In genomic region chr6:87700351-87700728, GRCh38 we compare ENCODE assay signal across 8 cellular contexts. TPM values are rescaled to one million over a fixed set of nuclear protein-coding genes. Genes with fewer than 3 reads are reported as not detected.
DNase-seq lines count a peak whose midpoint lies in the region; ATAC-seq and TF ChIP-seq lines count a peak whose summit lies in the region.

No MANE protein-coding gene starts in this region.

- no peak for DNase-seq in T-helper 2 cell treated with Interferon-gamma antibody and Interleukin-4, amounts not matched to agents 5 μg/mL and 100 μg/mL, for 36 hours (ENCODE audit: low spot score)
- DNase-seq in T-helper 2 cell (no peak), left lobe of liver (ENCODE audit: low spot score) (no peak), suprapubic skin (ENCODE audit: low spot score in 2 of 2) (no peak), NCI-H446 (lab: John Stamatoyannopoulos, UW) (no peak), NCI-H2107 treated with DMSO at 0.1 percent for 48 hours (lab: John Stamatoyannopoulos, UW; ENCODE audit: unreplicated experiment) (no peak), cortex of kidney (lab: John Stamatoyannopoulos, UW) (no peak)
- DNase-seq in activated naive CD8-positive, alpha-beta T cell treated with anti-CD3 and anti-CD28 coated beads, Interleukin-2, amount 50 U/mL, for 24 hours, result no peak

- no peaks in the 10 kb centered on the region for H3K36me3 ChIP-seq in suprapubic skin

- WGBS in suprapubic skin, result 13% methylated on average over 1 of the region's 1 CpG

- no peak for TF ChIP-seq EP300 in suprapubic skin (IDR thresholded peaks at IDR 0.05)

- H3K27me3 Mint-ChIP-seq in T-helper 2 cell treated with Interferon-gamma antibody and Interleukin-4, amounts not matched to agents 5 μg/mL and 100 μg/mL, for 36 hours (ENCODE audit: low read depth), result no peaks in the 10 kb centered on the region
- no peaks in the 10 kb centered on the region for H3K27me3 Mint-ChIP-seq in activated naive CD8-positive, alpha-beta T cell treated with anti-CD3 and anti-CD28 coated beads, Interleukin-2, amount 50 U/mL, for 24 hours

- H3K27ac Mint-ChIP-seq in T-helper 2 cell treated with Interferon-gamma antibody and Interleukin-4, amounts not matched to agents 5 μg/mL and 100 μg/mL, for 36 hours, result peak overlapping the region; percentile 89
- H3K27ac Mint-ChIP-seq in activated naive CD8-positive, alpha-beta T cell treated with anti-CD3 and anti-CD28 coated beads, Interleukin-2, amount 50 U/mL, for 24 hours, result peak overlapping the region; percentile 94

- H3K4me3 Mint-ChIP-seq in T-helper 2 cell treated with Interferon-gamma antibody and Interleukin-4, amounts not matched to agents 5 μg/mL and 100 μg/mL, for 36 hours, result peak overlapping the region; percentile 92
- peak overlapping the region; percentile 97 for H3K4me3 Mint-ChIP-seq in activated naive CD8-positive, alpha-beta T cell treated with anti-CD3 and anti-CD28 coated beads, Interleukin-2, amount 50 U/mL, for 24 hours

- peaks cover 39% of the 10 kb centered on the region for H3K4me1 Mint-ChIP-seq in T-helper 2 cell treated with Interferon-gamma antibody and Interleukin-4, amounts not matched to agents 5 μg/mL and 100 μg/mL, for 36 hours (ENCODE audit: low read depth)
- peaks cover 57% of the 10 kb centered on the region for H3K4me1 Mint-ChIP-seq in activated naive CD8-positive, alpha-beta T cell treated with anti-CD3 and anti-CD28 coated beads, Interleukin-2, amount 50 U/mL, for 24 hours

- TF ChIP-seq CTCF in suprapubic skin (IDR thresholded peaks at IDR 0.05), result no peak

- H3K9me3 Mint-ChIP-seq in T-helper 2 cell treated with Interferon-gamma antibody and Interleukin-4, amounts not matched to agents 5 μg/mL and 100 μg/mL, for 36 hours, result no peaks in the 10 kb centered on the region
- no peaks in the 10 kb centered on the region for H3K9me3 Mint-ChIP-seq in activated naive CD8-positive, alpha-beta T cell treated with anti-CD3 and anti-CD28 coated beads, Interleukin-2, amount 50 U/mL, for 24 hours

- peaks cover 21% of the 10 kb centered on the region for H3K36me3 Mint-ChIP-seq in T-helper 2 cell treated with Interferon-gamma antibody and Interleukin-4, amounts not matched to agents 5 μg/mL and 100 μg/mL, for 36 hours (ENCODE audit: low read depth)
- H3K36me3 Mint-ChIP-seq in activated naive CD8-positive, alpha-beta T cell treated with anti-CD3 and anti-CD28 coated beads, Interleukin-2, amount 50 U/mL, for 24 hours (ENCODE audit: low read depth), result peaks cover 24% of the 10 kb centered on the region

- no peaks in the 10 kb centered on the region for H3K9me3 ChIP-seq in suprapubic skin

- peak overlapping the region; percentile 100 for H3K27ac ChIP-seq in suprapubic skin

- H3K4me1 ChIP-seq in suprapubic skin, result peaks cover 47% of the 10 kb centered on the region

- TF ChIP-seq POLR2A in suprapubic skin (IDR thresholded peaks at IDR 0.05), result no peak

- no peak for ATAC-seq in activated naive CD8-positive, alpha-beta T cell treated with anti-CD3 and anti-CD28 coated beads, Interleukin-2, amount 50 U/mL, for 24 hours
- peak; percentile 36 for ATAC-seq in left lobe of liver

- H3K4me3 ChIP-seq in suprapubic skin, result peak overlapping the region; percentile 100

- no peaks in the 10 kb centered on the region for H3K27me3 ChIP-seq in suprapubic skin

RNA-seq across cellular contexts. Expression of gene AKIRIN2, which starts 1.7 kb away (rescaled TPM):
- 16.6 TPM for total RNA-seq in left lobe of liver
- 10 to 100 TPM; 15.3 to 35.4 (median 29.2) TPM for total RNA-seq in suprapubic skin
